ENCODE assay signal across 36 cellular contexts in the genomic region with DNA sequence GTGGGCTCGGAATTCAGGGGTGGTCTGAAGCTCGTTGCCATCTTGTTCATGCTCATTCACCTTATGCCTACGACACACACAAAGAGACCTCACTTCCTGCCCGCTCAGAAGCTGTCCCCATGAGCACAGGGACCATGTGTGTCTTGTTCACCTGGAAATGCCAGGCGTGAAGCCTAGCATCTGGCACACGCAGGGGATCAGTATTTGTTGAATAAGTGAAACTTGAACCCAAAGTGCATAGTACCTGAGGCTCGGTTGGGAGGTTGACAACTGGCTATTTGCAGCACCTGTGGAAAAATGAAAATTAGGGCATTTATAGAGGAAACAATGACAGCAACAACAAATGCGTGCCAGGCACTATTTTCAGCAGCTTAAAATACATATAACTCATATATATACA. TPM values are rescaled to one million over a fixed set of nuclear protein-coding genes. Genes with fewer than 3 reads are reported as not detected.
"Had no signal": no experiment of that assay in that cellular context is flagged by ENCODE, and none has a peak within 500 bp of the region (broad histone marks: within the 10 kb centered on the region; RNA-seq: fewer than 3 reads in every experiment).

No MANE protein-coding gene starts in this region.

- DNase-seq: Karpas-422, Kasumi-1, MG63, MM.1S, MV-4-11, NCI-H1048, NCI-H1092, NCI-H1092 treated with DMSO at 0.1 percent for 48 hours, NCI-H1105, NCI-H1105 treated with DMSO at 0.1 percent for 48 hours, NCI-H1417, NCI-H1417 treated with DMSO at 0.1 percent for 48 hours, NCI-H1436, NCI-H1436 treated with DMSO at 0.1 percent for 48 hours, NCI-H146, NCI-H1694, NCI-H1694 treated with DMSO at 0.1 percent for 48 hours, NCI-H187, NCI-H187 treated with DMSO at 0.1 percent for 48 hours, NCI-H1930, NCI-H2029, NCI-H2029 treated with DMSO at 0.1 percent for 48 hours, NCI-H2081 treated with DMSO at 0.1 percent for 48 hours, NCI-H2107, NCI-H2171, NCI-H2171 treated with DMSO at 0.1 percent for 48 hours, NCI-H2227 treated with DMSO at 0.1 percent for 48 hours, NCI-H226, NCI-H345, NCI-H446, NCI-H446 treated with DMSO at 0.1 percent for 48 hours, NCI-H510A, NCI-H510A treated with DMSO at 0.1 percent for 48 hours had no signal

RNA-seq across cellular contexts. Expression of a gene that starts 32.5 kb away (rescaled TPM):
- total RNA-seq: M059J, MCF 10A, NCI-H460 had no signal
